Comparison of ENCODE assay signal across 17 cellular contexts in the genomic region with DNA sequence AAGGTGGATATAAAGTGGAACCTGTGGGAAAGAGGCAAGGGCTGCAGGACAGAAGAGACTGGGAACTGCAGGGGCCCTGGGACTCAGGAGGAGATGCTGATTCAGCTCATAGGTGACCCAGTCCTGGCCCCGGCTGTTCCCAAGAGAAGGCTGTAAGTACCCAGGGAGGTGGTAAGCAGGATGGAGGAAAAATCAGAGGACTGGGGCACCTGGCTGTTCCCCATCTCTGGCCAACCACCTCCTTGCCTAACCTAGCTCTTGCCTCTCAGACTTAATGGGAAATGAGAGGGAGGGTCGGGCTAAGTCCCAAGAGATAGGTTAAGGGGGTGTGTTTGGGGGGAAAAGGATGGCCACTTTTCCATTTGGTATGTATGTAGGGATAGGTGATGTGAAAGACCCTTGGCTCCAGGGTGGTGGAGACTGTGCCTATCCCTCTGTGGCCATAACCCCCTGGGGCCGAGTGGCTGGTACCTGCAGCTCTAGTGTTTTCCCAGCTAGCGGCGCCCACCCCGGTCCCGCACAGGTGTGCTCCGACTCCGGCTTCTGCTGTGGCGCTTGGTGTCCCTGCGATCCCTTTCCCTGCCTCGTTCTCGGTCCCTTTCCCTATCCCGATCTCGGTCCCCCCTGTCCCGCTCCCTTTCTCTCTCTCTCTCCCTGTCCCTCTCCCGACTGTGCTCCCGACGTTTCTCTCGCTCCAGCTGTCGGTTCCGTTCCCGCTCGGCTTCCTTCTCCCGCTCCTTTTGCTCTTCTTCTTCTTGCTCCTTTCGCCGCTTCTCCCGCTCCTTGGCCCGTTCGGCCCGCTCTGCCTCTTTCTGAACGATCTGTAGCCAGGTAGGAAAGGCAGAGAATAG. TPM values are rescaled to one million over a fixed set of nuclear protein-coding genes. Genes with fewer than 3 reads are reported as not detected.
A peak's percentile ranks its signal among the peaks of the same experiment; 100 is the strongest.
DNase-seq lines count a peak whose midpoint lies in the region; ATAC-seq, FAIRE-seq and TF ChIP-seq lines count a peak whose summit lies in the region.
"Had no signal": no experiment of that assay in that cellular context is flagged by ENCODE, and none has a peak within 500 bp of the region (broad histone marks: within the 10 kb centered on the region; RNA-seq: fewer than 3 reads in every experiment).

No MANE protein-coding gene starts in this region.

- peaks cover 30 to 64% of the 10 kb centered on the region in 2 experiments for H3K36me3 ChIP-seq in HEK293 (ENCODE audit: control insufficient read depth in 2 of 2, insufficient read depth in 1 of 2, low read length in 2 of 2)
- peaks cover 49% of the 10 kb centered on the region for H3K36me3 ChIP-seq in K562 (ENCODE audit: control insufficient read depth, insufficient read depth, low read length)
- peaks cover 32% of the 10 kb centered on the region for H3K36me3 ChIP-seq in GM23248 (ENCODE audit: low read depth)
- H3K36me3 ChIP-seq: uterus had no signal

- no peak overlapping the region for H2AFZ ChIP-seq in K562 (ENCODE audit: low read depth, low read length)
- H2AFZ ChIP-seq in GM23248 = no peak overlapping the region

- H3F3A ChIP-seq in GM23248 (ENCODE audit: insufficient read depth) = peaks cover 39% of the 10 kb centered on the region

- in situ Hi-C loops in K562 (cut with MboI) = no loop called here
- in situ Hi-C loops in GM23248 (cut with MboI) = no loop called here

- no peaks in the 10 kb centered on the region; the same call in 2 of the 3 replicates for H3K79me2 ChIP-seq in K562 (ENCODE audit: control insufficient read depth, insufficient read depth, low read length)
- peaks cover 29% of the 10 kb centered on the region for H3K79me2 ChIP-seq in GM23248 (ENCODE audit: insufficient read depth)

- H3K4me2 ChIP-seq in K562 (ENCODE audit: insufficient read depth, low read length) (no peak overlapping the region), GM23248 (ENCODE audit: unreplicated experiment) (no peak overlapping the region)

- no peak for ATAC-seq in CD4-positive, alpha-beta T cell (ENCODE audit: poor library complexity)
- ATAC-seq in K562 (no peak), HG02588 (IDR thresholded peaks at IDR 0.05; ENCODE audit: unreplicated experiment) (no peak)

- no peak for TF ChIP-seq RAD21 in K562 (CRISPR knock-in tag; conservative IDR thresholded peaks at IDR 0.05 in 1 of 2, IDR thresholded peaks at IDR 0.05 in 1 of 2)

- FAIRE-seq in K562 (lab: Jason Lieb, UNC) = no peak

- H3K9ac ChIP-seq in K562 (ENCODE audit: insufficient read depth in 1 of 2, low read depth in 2 of 2, low read length in 2 of 2) = no peak overlapping the region
- no peak overlapping the region for H3K9ac ChIP-seq in GM23248

- intact Hi-C loops in CD4-positive, alpha-beta T cell (cut with DNase I, micrococcal nuclease) = loop anchor here (1.0 to 5.0 kb wide), 3 partner anchors 64 to 487 kb away; no protein-coding TSS in a partner anchor
- intact Hi-C loops in K562 (cut with micrococcal nuclease) = loop anchor here (1.0 kb wide), 3 partner anchors 73 to 130 kb away; a partner anchor contains a TSS

- POLR2A ChIA-PET in CD4-positive, alpha-beta T cell (lab: Charles Lee) = interaction anchor here (0.6 to 2.5 kb wide), 15 partner anchors 10 to 489 kb away, joined by 3 to 42 read pairs (median 5); a partner anchor contains a TSS
- POLR2A ChIA-PET in HEK293 (lab: Yijun Ruan, JAX) = interaction anchor here (0.6 to 2.9 kb wide), 19 partner anchors 7 to 129 kb away, joined by 3 to 33 read pairs (median 9); a partner anchor contains a TSS
- POLR2A ChIA-PET in K562 (lab: Yijun Ruan, JAX) = interaction anchor here (0.8 to 2.9 kb wide), 19 partner anchors 10 to 178 kb away, joined by 3 to 23 read pairs (median 4); a partner anchor contains a TSS

- TF ChIP-seq EP300 in K562 (IDR thresholded peaks at IDR 0.05; ENCODE audit: low read length) = no peak

- peaks cover 63% of the 10 kb centered on the region for H3K36me3 Mint-ChIP-seq in CD4-positive, alpha-beta T cell (ENCODE audit: low read depth)
- peaks cover 46% of the 10 kb centered on the region for H3K36me3 Mint-ChIP-seq in nephron (ENCODE audit: low read depth)

- 91% methylated on average over 22 of the region's 32 CpGs for WGBS in K562 (ENCODE audit: insufficient coverage, low coverage, missing lambda C conversion rate)
- WGBS in GM23248 (ENCODE audit: low coverage in 1 of 2, low lambda C conversion rate in 2 of 2, missing lambda C conversion rate in 2 of 2), 2 experiments = 84 to 88% methylated on average over 29 to 32 of the region's 32 CpGs

- peak overlapping the region; percentile 71 for H3K4me3 Mint-ChIP-seq in CD4-positive, alpha-beta T cell
- H3K4me3 Mint-ChIP-seq in nephron = peak overlapping the region; percentile 33 to 68 (median 48)

- no peaks in the 10 kb centered on the region for H3K9me2 ChIP-seq in GM23248 (ENCODE audit: insufficient read depth)

- BruUV-seq in K562 (replicated peaks; lab: Mats Ljungman, UMichigan) = TSS peak; percentile 96

- H3K9me1 ChIP-seq in K562 (ENCODE audit: control insufficient read depth, insufficient read depth, low read length) = no peaks in the 10 kb centered on the region

- CTCF ChIA-PET in CD4-positive, alpha-beta T cell (lab: Charles Lee) = interaction anchor here (0.9 to 4.8 kb wide), 20 partner anchors 8 to 502 kb away, joined by 3 to 136 read pairs (median 6); a partner anchor contains a TSS
- CTCF ChIA-PET in HEK293 (lab: Yijun Ruan, JAX) = interaction anchor here (0.6 to 16.2 kb wide), 24 partner anchors 10 to 634 kb away, joined by 3 to 469 read pairs (median 5); a partner anchor contains a TSS
- CTCF ChIA-PET in K562 (lab: Yijun Ruan, JAX; ENCODE audit: low intra/inter-chr PET ratio) = interaction anchor here (0.5 to 9.2 kb wide), 7 partner anchors 10 to 513 kb away, joined by 3 to 141 read pairs (median 6); no protein-coding TSS in a partner anchor

- H3K9me3 Mint-ChIP-seq in CD4-positive, alpha-beta T cell = no peaks in the 10 kb centered on the region
- H3K9me3 Mint-ChIP-seq in nephron = no peaks in the 10 kb centered on the region
- H3K9me3 Mint-ChIP-seq: activated naive CD4-positive, alpha-beta T cell treated with anti-CD3 and anti-CD28 coated beads for 36 hours had no signal

- H3K27me3 Mint-ChIP-seq in CD4-positive, alpha-beta T cell = no peaks in the 10 kb centered on the region
- H3K27me3 Mint-ChIP-seq in nephron (ENCODE audit: low read depth) = no peaks in the 10 kb centered on the region

- peaks cover 18% of the 10 kb centered on the region for H3K4me1 Mint-ChIP-seq in CD4-positive, alpha-beta T cell (ENCODE audit: low read depth)
- peaks cover 38% of the 10 kb centered on the region for H3K4me1 Mint-ChIP-seq in nephron

- H3K27ac ChIP-seq in CD4-positive, alpha-beta T cell (ENCODE audit: low read depth, low read length) = no peak overlapping the region
- H3K27ac ChIP-seq in HEK293 (ENCODE audit: extremely low read depth, low read depth, low read length) = peak overlapping the region; percentile 40; the same call in 1 of the 2 replicates
- no peak overlapping the region for H3K27ac ChIP-seq in K562 (ENCODE audit: extremely low read depth, low read depth, low read length)
- no peak overlapping the region for H3K27ac ChIP-seq in GM23248
- H3K27ac ChIP-seq in substantia nigra (ENCODE audit: low read depth, low read length, poor library complexity, severe bottlenecking) = no peak overlapping the region

- H3K4me1 ChIP-seq in HEK293 (ENCODE audit: control insufficient read depth, insufficient read depth, low read length) (peaks cover 4% of the 10 kb centered on the region; the same call in 1 of the 2 replicates), K562 (replicated peaks in 1 of 2; ENCODE audit: control insufficient read depth in 2 of 2, insufficient read depth in 2 of 2, low read length in 2 of 2) (peaks cover 11 to 42% of the 10 kb centered on the region in 2 experiments), GM23248 (ENCODE audit: insufficient read depth) (peaks cover 24% of the 10 kb centered on the region)
- H3K4me1 ChIP-seq: uterus had no signal

- TF ChIP-seq CTCF in CD4-positive, alpha-beta T cell (IDR thresholded peaks at IDR 0.05) = no peak
- TF ChIP-seq CTCF in HEK293 (tag by site-specific recombination; IDR thresholded peaks at IDR 0.05) = no peak
- TF ChIP-seq CTCF in K562 (IDR thresholded peaks at IDR 0.05 in 2 of 3, conservative IDR thresholded peaks at IDR 0.05 in 1 of 3; ENCODE audit: insufficient read depth in 2 of 3, low read depth in 1 of 3, low read length in 3 of 3) = no peak
- TF ChIP-seq CTCF in nephron (IDR thresholded peaks at IDR 0.05; ENCODE audit: unreplicated experiment in 3 of 3) = no peak

- DNase-seq in CD4-positive, alpha-beta T cell = no peak
- DNase-seq in K562 (ENCODE audit: extremely low read depth in 1 of 4, low spot score in 3 of 4) = no peak
- DNase-seq in GM23248 = no peak
- DNase-seq in substantia nigra (lab: John Stamatoyannopoulos, UW) = no peak
- no peak for DNase-seq in NCI-H1436 treated with DMSO at 0.1 percent for 48 hours (lab: John Stamatoyannopoulos, UW)
- DNase-seq: NCI-H187 treated with DMSO at 0.1 percent for 48 hours, NCI-H524 treated with DMSO at 0.1 percent for 48 hours, SHP77 had no signal

- H3K27ac Mint-ChIP-seq in CD4-positive, alpha-beta T cell = peak overlapping the region; percentile 59
- peak overlapping the region; percentile 40 to 81 (median 53) for H3K27ac Mint-ChIP-seq in nephron
- H3K27ac Mint-ChIP-seq: activated naive CD4-positive, alpha-beta T cell treated with anti-CD3 and anti-CD28 coated beads for 36 hours had no signal

- no peak for TF ChIP-seq POLR2A in K562 (conservative IDR thresholded peaks at IDR 0.05)

- H3K9me3 ChIP-seq in CD4-positive, alpha-beta T cell (ENCODE audit: control insufficient read depth, low read length) = no peaks in the 10 kb centered on the region
- H3K9me3 ChIP-seq in HEK293 (ENCODE audit: control insufficient read depth, insufficient read depth, low read depth, low read length) (no peaks in the 10 kb centered on the region), K562 (replicated peaks; ENCODE audit: control insufficient read depth, insufficient read depth, low read depth, low read length) (no peaks in the 10 kb centered on the region), GM23248 (ENCODE audit: low read depth) (no peaks in the 10 kb centered on the region)
- H3K9me3 ChIP-seq: gastrocnemius medialis, uterus had no signal

- H4K20me1 ChIP-seq in K562 (replicated peaks; ENCODE audit: control insufficient read depth, insufficient read depth, low read length) (0 out of 2 replicates have a peak, but pooled peaks cover 2% of the 10 kb centered on the region), GM23248 (ENCODE audit: insufficient read depth) (no peaks in the 10 kb centered on the region)

- no peak overlapping the region for H3K4me3 ChIP-seq in HEK293 (ENCODE audit: low read depth, low read length)
- H3K4me3 ChIP-seq in K562 = no peak overlapping the region
- H3K4me3 ChIP-seq in GM23248 = no peak overlapping the region

- no peaks in the 10 kb centered on the region for H3K27me3 ChIP-seq in CD4-positive, alpha-beta T cell (ENCODE audit: control insufficient read depth, insufficient read depth, low read length)
- H3K27me3 ChIP-seq in K562 (ENCODE audit: control insufficient read depth in 2 of 2, insufficient read depth in 2 of 2, low read length in 2 of 2) (no peaks in the 10 kb centered on the region), GM23248 (replicated peaks; ENCODE audit: insufficient read depth) (no peaks in the 10 kb centered on the region)
- H3K27me3 ChIP-seq: cardiac muscle cell, gastrocnemius medialis, uterus had no signal

RNA-seq across cellular contexts. Expression of a gene that starts 1.6 kb away (rescaled TPM):
- 1 to 10 TPM; 3.3 to 3.7 TPM for total RNA-seq in CD4-positive, alpha-beta T cell
- total RNA-seq in K562 (2011; cell fraction: chromatin; rRNA removed; ENCODE audit: low replicate concordance) = 31.5 and 72.4 TPM in 2 replicates
- total RNA-seq in K562 (2011; cell fraction: nucleolus; rRNA removed) = 45.5 and 46.5 TPM in 2 replicates
- total RNA-seq in K562 (2011; cell fraction: nucleoplasm; rRNA removed) = 33.9 and 37.3 TPM in 2 replicates
- 4.9 and 6.6 TPM in 2 replicates for total RNA-seq in K562 (2014; rRNA removed)
- 2.4 and 3.0 TPM in 2 replicates for total RNA-seq in K562 (2014; rRNA removed; fragmentation: Illumina TruSeq; extraction: Trizol)
- total RNA-seq in K562 (2015; rRNA removed; fragmentation: Illumina TruSeq; extraction: Trizol) = 3.6 and 4.0 TPM in 2 replicates
- 11.1 and 12.8 TPM in 2 replicates for total RNA-seq in K562 (2021)
- polyA plus RNA-seq in K562 (2011; rRNA removed) = 6.5 and 11.1 TPM in 2 replicates
- 10.1 and 17.2 TPM in 2 replicates for polyA plus RNA-seq in K562 (2011; cell fraction: cytosol; rRNA removed)
- 66.1 and 112 TPM in 2 replicates for polyA plus RNA-seq in K562 (2011; cell fraction: nucleus; rRNA removed)
- polyA plus RNA-seq in K562 (2012) = 7.5 and 9.6 TPM in 2 replicates
- polyA plus RNA-seq in K562 (2014; fragmentation: Illumina TruSeq; extraction: Trizol) = 8.1 and 9.2 TPM in 2 replicates
- polyA plus RNA-seq in K562 (2014; fragmentation: Nextera tagmentation; extraction: Ambion mirVana) = under 1 TPM; 0.04 to 0.10 TPM
- polyA plus RNA-seq in K562 (2014; rRNA removed) = 15.5 and 16.2 TPM in 2 replicates
- 3.6 and 5.3 TPM in 2 replicates for polyA minus RNA-seq in K562 (2011; rRNA and poly(A)+ RNA removed)
- polyA minus RNA-seq in K562 (2011; cell fraction: cytosol; rRNA and poly(A)+ RNA removed) = 4.9 and 7.6 TPM in 2 replicates
- polyA minus RNA-seq in K562 (2011; cell fraction: nucleus; rRNA and poly(A)+ RNA removed) = 8.7 and 10.5 TPM in 2 replicates
- total RNA-seq in GM23248 (2014; rRNA removed; shearing (Covaris generic)) = 3.8 and 5.6 TPM in 2 replicates
- 1.0 and 1.5 TPM in 2 replicates for polyA plus RNA-seq in GM23248 (2016; fragmentation: Nextera tagmentation; extraction: Ambion mirVana)

RNA-seq across cellular contexts. Expression of a gene that starts 16.9 kb away (rescaled TPM):
- under 1 TPM; 0.16 to 0.31 TPM for total RNA-seq in CD4-positive, alpha-beta T cell
- total RNA-seq in K562 (2011; cell fraction: chromatin; rRNA removed; ENCODE audit: low replicate concordance) = not detected in 2 replicates
- total RNA-seq in K562 (2011; cell fraction: nucleolus; rRNA removed) = 0.17 TPM in 1 of 2 replicates, not detected in the other
- not detected in 2 replicates for total RNA-seq in K562 (2011; cell fraction: nucleoplasm; rRNA removed)
- total RNA-seq in K562 (2014; rRNA removed) (not detected in 2 replicates), K562 (2014; rRNA removed; fragmentation: Illumina TruSeq; extraction: Trizol) (not detected in 2 replicates), K562 (2015; rRNA removed; fragmentation: Illumina TruSeq; extraction: Trizol) (not detected in 2 replicates), K562 (2021) (not detected in 2 replicates)
- polyA plus RNA-seq in K562 (2011; rRNA removed) (not detected in 2 replicates), K562 (2014; fragmentation: Illumina TruSeq; extraction: Trizol) (not detected in 2 replicates), K562 (2014; fragmentation: Nextera tagmentation; extraction: Ambion mirVana) (not detected), K562 (2014; rRNA removed) (not detected in 2 replicates), GM23248 (2016; fragmentation: Nextera tagmentation; extraction: Ambion mirVana) (not detected in 2 replicates)
- 0.06 TPM in 1 of 2 replicates, not detected in the other for polyA plus RNA-seq in K562 (2011; cell fraction: cytosol; rRNA removed)
- polyA plus RNA-seq in K562 (2011; cell fraction: nucleus; rRNA removed) = not detected in 2 replicates
- not detected in 2 replicates for polyA plus RNA-seq in K562 (2012)
- polyA minus RNA-seq in K562 (2011; rRNA and poly(A)+ RNA removed) = not detected in 2 replicates
- not detected in 2 replicates for polyA minus RNA-seq in K562 (2011; cell fraction: cytosol; rRNA and poly(A)+ RNA removed)
- not detected in 2 replicates for polyA minus RNA-seq in K562 (2011; cell fraction: nucleus; rRNA and poly(A)+ RNA removed)
- not detected in 2 replicates for total RNA-seq in GM23248 (2014; rRNA removed; shearing (Covaris generic))
- total RNA-seq: activated naive CD4-positive, alpha-beta T cell treated with anti-CD3 and anti-CD28 coated beads for 36 hours; gastrocnemius medialis; mononuclear cell; uterus had no signal
- polyA plus RNA-seq: cardiac muscle cell, immature natural killer cell had no signal

RNA-seq across cellular contexts. Expression of a gene that starts 24.2 kb away (rescaled TPM):
- 10 to 100 TPM; 20.1 to 24.5 TPM for total RNA-seq in CD4-positive, alpha-beta T cell
- 49.0 and 108 TPM in 2 replicates for total RNA-seq in K562 (2011; cell fraction: chromatin; rRNA removed; ENCODE audit: low replicate concordance)
- 166 and 172 TPM in 2 replicates for total RNA-seq in K562 (2011; cell fraction: nucleolus; rRNA removed)
- 110 and 115 TPM in 2 replicates for total RNA-seq in K562 (2011; cell fraction: nucleoplasm; rRNA removed)
- total RNA-seq in K562 (2014; rRNA removed) = 279 and 297 TPM in 2 replicates
- total RNA-seq in K562 (2014; rRNA removed; fragmentation: Illumina TruSeq; extraction: Trizol) = 204 and 223 TPM in 2 replicates
- total RNA-seq in K562 (2015; rRNA removed; fragmentation: Illumina TruSeq; extraction: Trizol) = 210 and 212 TPM in 2 replicates
- 198 and 218 TPM in 2 replicates for total RNA-seq in K562 (2021)
- 273 and 285 TPM in 2 replicates for polyA plus RNA-seq in K562 (2011; rRNA removed)
- 421 and 454 TPM in 2 replicates for polyA plus RNA-seq in K562 (2011; cell fraction: cytosol; rRNA removed)
- polyA plus RNA-seq in K562 (2011; cell fraction: nucleus; rRNA removed) = 100 and 125 TPM in 2 replicates
- polyA plus RNA-seq in K562 (2012) = 194 and 217 TPM in 2 replicates
- 194 and 201 TPM in 2 replicates for polyA plus RNA-seq in K562 (2014; fragmentation: Illumina TruSeq; extraction: Trizol)
- polyA plus RNA-seq in K562 (2014; fragmentation: Nextera tagmentation; extraction: Ambion mirVana) = 1,000 to 10,000 TPM; 1,679 to 1,870 TPM
- polyA plus RNA-seq in K562 (2014; rRNA removed) = 249 and 269 TPM in 2 replicates
- 242 and 304 TPM in 2 replicates for polyA minus RNA-seq in K562 (2011; rRNA and poly(A)+ RNA removed)
- polyA minus RNA-seq in K562 (2011; cell fraction: cytosol; rRNA and poly(A)+ RNA removed) = 130 and 188 TPM in 2 replicates
- polyA minus RNA-seq in K562 (2011; cell fraction: nucleus; rRNA and poly(A)+ RNA removed) = 61.7 and 82.4 TPM in 2 replicates
- 217 and 263 TPM in 2 replicates for total RNA-seq in GM23248 (2014; rRNA removed; shearing (Covaris generic))
- polyA plus RNA-seq in GM23248 (2016; fragmentation: Nextera tagmentation; extraction: Ambion mirVana) = 274 and 277 TPM in 2 replicates

RNA-seq across cellular contexts. Expression of a gene that starts 36.1 kb away (rescaled TPM):
- 100 to 1,000 TPM; 282 to 288 TPM for total RNA-seq in CD4-positive, alpha-beta T cell
- total RNA-seq in K562 (2011; cell fraction: chromatin; rRNA removed; ENCODE audit: low replicate concordance) = 555 and 556 TPM in 2 replicates
- total RNA-seq in K562 (2011; cell fraction: nucleolus; rRNA removed) = 273 and 282 TPM in 2 replicates
- total RNA-seq in K562 (2011; cell fraction: nucleoplasm; rRNA removed) = 463 and 596 TPM in 2 replicates
- 121 and 145 TPM in 2 replicates for total RNA-seq in K562 (2014; rRNA removed)
- total RNA-seq in K562 (2014; rRNA removed; fragmentation: Illumina TruSeq; extraction: Trizol) = 110 and 123 TPM in 2 replicates
- 141 and 147 TPM in 2 replicates for total RNA-seq in K562 (2015; rRNA removed; fragmentation: Illumina TruSeq; extraction: Trizol)
- 151 and 163 TPM in 2 replicates for total RNA-seq in K562 (2021)
- polyA plus RNA-seq in K562 (2011; rRNA removed) = 129 and 157 TPM in 2 replicates
- polyA plus RNA-seq in K562 (2011; cell fraction: cytosol; rRNA removed) = 70.8 and 83.1 TPM in 2 replicates
- 696 and 714 TPM in 2 replicates for polyA plus RNA-seq in K562 (2011; cell fraction: nucleus; rRNA removed)
- polyA plus RNA-seq in K562 (2012) = 121 and 135 TPM in 2 replicates
- polyA plus RNA-seq in K562 (2014; fragmentation: Illumina TruSeq; extraction: Trizol) = 180 and 196 TPM in 2 replicates
- polyA plus RNA-seq in K562 (2014; fragmentation: Nextera tagmentation; extraction: Ambion mirVana) = 1 to 10 TPM; 5.0 TPM
- polyA plus RNA-seq in K562 (2014; rRNA removed) = 156 and 184 TPM in 2 replicates
- 147 and 171 TPM in 2 replicates for polyA minus RNA-seq in K562 (2011; rRNA and poly(A)+ RNA removed)
- 77.6 and 81.5 TPM in 2 replicates for polyA minus RNA-seq in K562 (2011; cell fraction: cytosol; rRNA and poly(A)+ RNA removed)
- 198 and 296 TPM in 2 replicates for polyA minus RNA-seq in K562 (2011; cell fraction: nucleus; rRNA and poly(A)+ RNA removed)
- 61.0 and 63.7 TPM in 2 replicates for total RNA-seq in GM23248 (2014; rRNA removed; shearing (Covaris generic))
- 28.8 and 35.5 TPM in 2 replicates for polyA plus RNA-seq in GM23248 (2016; fragmentation: Nextera tagmentation; extraction: Ambion mirVana)

RNA-seq across cellular contexts. Expression of a gene that starts 36.4 kb away (rescaled TPM):
- 1 to 10 TPM; 3.1 to 3.9 TPM for total RNA-seq in CD4-positive, alpha-beta T cell
- 25.2 and 42.1 TPM in 2 replicates for total RNA-seq in K562 (2011; cell fraction: chromatin; rRNA removed; ENCODE audit: low replicate concordance)
- total RNA-seq in K562 (2011; cell fraction: nucleolus; rRNA removed) = 42.1 and 47.4 TPM in 2 replicates
- 29.2 and 32.1 TPM in 2 replicates for total RNA-seq in K562 (2011; cell fraction: nucleoplasm; rRNA removed)
- total RNA-seq in K562 (2014; rRNA removed) (36.7 and 38.1 TPM in 2 replicates), K562 (2014; rRNA removed; fragmentation: Illumina TruSeq; extraction: Trizol) (61.2 and 68.8 TPM in 2 replicates), K562 (2015; rRNA removed; fragmentation: Illumina TruSeq; extraction: Trizol) (44.1 and 44.7 TPM in 2 replicates), K562 (2021) (46.0 and 47.6 TPM in 2 replicates)
- polyA plus RNA-seq in K562 (2011; rRNA removed) (82.0 and 84.8 TPM in 2 replicates), K562 (2014; fragmentation: Illumina TruSeq; extraction: Trizol) (37.9 and 39.3 TPM in 2 replicates), K562 (2014; fragmentation: Nextera tagmentation; extraction: Ambion mirVana) (100 to 1,000 TPM; 249 to 251 TPM), K562 (2014; rRNA removed) (48.5 and 51.8 TPM in 2 replicates), GM23248 (2016; fragmentation: Nextera tagmentation; extraction: Ambion mirVana) (157 and 166 TPM in 2 replicates)
- polyA plus RNA-seq in K562 (2011; cell fraction: cytosol; rRNA removed) = 79.2 and 90.6 TPM in 2 replicates
- polyA plus RNA-seq in K562 (2011; cell fraction: nucleus; rRNA removed) = 90.4 and 124 TPM in 2 replicates
- polyA plus RNA-seq in K562 (2012) = 41.6 and 66.7 TPM in 2 replicates
- 61.4 and 78.9 TPM in 2 replicates for polyA minus RNA-seq in K562 (2011; rRNA and poly(A)+ RNA removed)
- 13.7 and 28.6 TPM in 2 replicates for polyA minus RNA-seq in K562 (2011; cell fraction: cytosol; rRNA and poly(A)+ RNA removed)
- 7.8 and 20.5 TPM in 2 replicates for polyA minus RNA-seq in K562 (2011; cell fraction: nucleus; rRNA and poly(A)+ RNA removed)
- 48.7 and 55.5 TPM in 2 replicates for total RNA-seq in GM23248 (2014; rRNA removed; shearing (Covaris generic))
